Comparison of ENCODE assay signal across 8 cellular contexts in the genomic region with DNA sequence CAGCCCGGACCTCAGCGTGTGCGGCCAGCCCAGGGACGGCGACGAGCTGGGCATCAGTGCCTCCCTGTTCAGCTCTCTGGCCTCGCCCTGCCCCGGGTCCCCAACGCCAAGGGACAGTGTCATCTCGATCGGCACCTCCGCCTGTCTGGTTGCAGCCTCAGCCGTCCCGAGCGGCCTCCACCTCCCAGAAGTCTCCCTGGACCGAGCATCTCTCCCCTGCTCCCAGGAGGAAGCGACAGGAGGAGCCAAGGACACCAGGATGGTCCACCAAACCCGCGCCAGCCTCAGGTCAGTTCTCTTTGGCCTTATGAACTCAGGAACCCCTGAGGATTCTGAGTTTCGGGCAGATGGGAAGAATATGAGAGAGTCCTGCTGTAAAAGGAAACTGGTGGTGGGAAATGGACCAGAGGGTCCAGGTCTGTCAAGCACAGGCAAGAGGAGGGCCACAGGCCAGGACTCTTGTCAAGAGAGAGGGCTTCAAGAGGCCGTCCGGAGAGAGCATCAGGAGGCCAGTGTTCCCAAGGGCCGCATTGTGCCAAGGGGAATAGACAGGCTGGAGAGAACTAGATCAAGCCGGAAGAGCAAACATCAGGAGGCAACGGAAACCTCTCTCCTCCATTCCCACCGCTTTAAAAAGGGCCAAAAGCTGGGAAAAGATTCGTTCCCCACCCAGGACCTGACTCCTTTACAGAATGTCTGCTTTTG. TPM values are rescaled to one million over a fixed set of nuclear protein-coding genes. Genes with fewer than 3 reads are reported as not detected.
DNase-seq lines count a peak whose midpoint lies in the region; ATAC-seq lines count a peak whose summit lies in the region.

No MANE protein-coding gene starts in this region.

- peaks cover 18% of the 10 kb centered on the region for H3K4me1 ChIP-seq in CD8-positive, alpha-beta memory T cell (ENCODE audit: insufficient read depth, low read length)
- peaks cover 40% of the 10 kb centered on the region for H3K4me1 ChIP-seq in Karpas-422 (ENCODE audit: low read length)
- peaks cover 29 to 35% of the 10 kb centered on the region in 2 donors for H3K4me1 ChIP-seq in duodenal mucosa (ENCODE audit: control insufficient read depth in 1 of 2, insufficient read depth in 2 of 2, low read length in 2 of 2)
- H3K4me1 ChIP-seq in neuron (ENCODE audit: insufficient read depth, low read length) = peaks cover 20% of the 10 kb centered on the region

- no peak for DNase-seq in CD8-positive, alpha-beta memory T cell
- DNase-seq in Karpas-422 (no peak), SKM-1 treated with dmso at 0.1 percent for 144 hours (lab: John Stamatoyannopoulos, UW; ENCODE audit: unreplicated experiment) (no peak), UCSD-AML1 (lab: John Stamatoyannopoulos, UW; ENCODE audit: unreplicated experiment) (no peak), NCI-H526 treated with DMSO at 0.1 percent for 48 hours (lab: John Stamatoyannopoulos, UW) (no peak)

- H3K4me2 ChIP-seq in Karpas-422 (ENCODE audit: low read depth, low read length, poor library complexity, severe bottlenecking) = peak overlapping the region; percentile 94

- H2AFZ ChIP-seq in Karpas-422 (ENCODE audit: low read length) (no peak overlapping the region), neuron (ENCODE audit: low read depth, low read length) (peak overlapping the region; percentile 87)

- H3K9me3 ChIP-seq in CD8-positive, alpha-beta memory T cell (ENCODE audit: low read length) = no peaks in the 10 kb centered on the region
- H3K9me3 ChIP-seq in Karpas-422 (ENCODE audit: low read length) (no peaks in the 10 kb centered on the region), duodenal mucosa (ENCODE audit: control insufficient read depth in 1 of 2, low read length in 2 of 2) (no peaks in the 10 kb centered on the region), neuron (ENCODE audit: low read length) (no peaks in the 10 kb centered on the region)

- H3K27me3 ChIP-seq in CD8-positive, alpha-beta memory T cell (ENCODE audit: insufficient read depth, low read length, poor library complexity, severe bottlenecking) = no peaks in the 10 kb centered on the region
- H3K27me3 ChIP-seq in Karpas-422 (ENCODE audit: low read length) = no peaks in the 10 kb centered on the region
- no peaks in the 10 kb centered on the region for H3K27me3 ChIP-seq in duodenal mucosa (ENCODE audit: control insufficient read depth in 1 of 2, insufficient read depth in 2 of 2, low read length in 2 of 2)
- H3K27me3 ChIP-seq in neuron (ENCODE audit: insufficient read depth, low read length) = no peaks in the 10 kb centered on the region

- H3K79me2 ChIP-seq in Karpas-422 (ENCODE audit: low read length) = peaks cover 45% of the 10 kb centered on the region

- H3K9ac ChIP-seq in Karpas-422 (ENCODE audit: low read length) = peak overlapping the region; percentile 97
- H3K9ac ChIP-seq in duodenal mucosa (ENCODE audit: low read depth in 1 of 2, low read length in 2 of 2) = peak overlapping the region; percentile 85 to 91

- ATAC-seq in HG03139 (IDR thresholded peaks at IDR 0.05; ENCODE audit: unreplicated experiment) = no peak

- peaks cover 20% of the 10 kb centered on the region for H4K20me1 ChIP-seq in Karpas-422 (ENCODE audit: insufficient read depth, low read depth, low read length)

- no peaks in the 10 kb centered on the region for H3K36me3 ChIP-seq in CD8-positive, alpha-beta memory T cell (ENCODE audit: insufficient read depth, low read length)
- H3K36me3 ChIP-seq in Karpas-422 (ENCODE audit: insufficient read depth, low read length) (peaks cover 18% of the 10 kb centered on the region), duodenal mucosa (ENCODE audit: control insufficient read depth in 1 of 2, insufficient read depth in 2 of 2, low read length in 2 of 2) (peaks cover 0 to 4% of the 10 kb centered on the region in 2 donors), neuron (ENCODE audit: insufficient read depth, low read length) (peaks cover 34% of the 10 kb centered on the region)

- H3K4me1 Mint-ChIP-seq in CD8-positive, alpha-beta memory T cell = peaks cover 22 to 45% (median 39%) of the 10 kb centered on the region in 3 donors

- CTCF ChIA-PET in CD8-positive, alpha-beta memory T cell (lab: Charles Lee) = interaction anchor here (1.2 to 4.0 kb wide), 5 partner anchors 13 to 121 kb away, joined by 6 to 20 read pairs (median 16); partner anchors contain the start of gene NCBP3

- peak overlapping the region in 3 of 8 donors; percentile 10 to 77 (median 63) for H3K27ac Mint-ChIP-seq in CD8-positive, alpha-beta memory T cell

- H3K27ac ChIP-seq in CD8-positive, alpha-beta memory T cell (ENCODE audit: low read depth, low read length) = no peak overlapping the region
- H3K27ac ChIP-seq in Karpas-422 (ENCODE audit: low read length) = peak overlapping the region; percentile 55; the same call in 1 of the 2 replicates
- H3K27ac ChIP-seq in duodenal mucosa (ENCODE audit: low read depth, low read length) = no peak overlapping the region

- no peaks in the 10 kb centered on the region for H3K27me3 Mint-ChIP-seq in CD8-positive, alpha-beta memory T cell

- H3K9me2 ChIP-seq in Karpas-422 (replicated peaks; ENCODE audit: insufficient read depth, low read length) = no peaks in the 10 kb centered on the region

- peak overlapping the region; percentile 78 to 98 (median 93) for H3K4me3 Mint-ChIP-seq in CD8-positive, alpha-beta memory T cell

- peak overlapping the region; percentile 68 for H3K4me3 ChIP-seq in CD8-positive, alpha-beta memory T cell (ENCODE audit: low read length)
- H3K4me3 ChIP-seq in Karpas-422 (ENCODE audit: low read length) (peak overlapping the region; percentile 97), duodenal mucosa (ENCODE audit: low read depth in 1 of 2, low read length in 2 of 2) (peak overlapping the region; percentile 95 to 96), neuron (ENCODE audit: low read length) (peak overlapping the region; percentile 88)

- peaks cover 0 to 54% (median 2%) of the 10 kb centered on the region in 3 donors for H3K36me3 Mint-ChIP-seq in CD8-positive, alpha-beta memory T cell

- POLR2A ChIA-PET in CD8-positive, alpha-beta memory T cell (lab: Charles Lee) = interaction anchor here (2.6 kb wide), 1 partner anchor 13 kb away, joined by 12 read pairs; no protein-coding TSS in a partner anchor

- no peaks in the 10 kb centered on the region for H3K9me3 Mint-ChIP-seq in CD8-positive, alpha-beta memory T cell

RNA-seq across cellular contexts. Expression of gene HASPIN, which starts 0.8 kb away (rescaled TPM):
- 10 to 100 TPM; 16.0 to 16.6 TPM for total RNA-seq in CD8-positive, alpha-beta memory T cell
- polyA plus RNA-seq in CD8-positive, alpha-beta memory T cell = 0.09 TPM
- total RNA-seq in Karpas-422 (2014; rRNA removed; shearing (Covaris generic); ENCODE audit: low replicate concordance) = 17.5 and 20.3 TPM in 2 replicates

RNA-seq across cellular contexts. Expression of gene P2RX5, which starts 28.6 kb away (rescaled TPM):
- 10 to 100 TPM in 1 of 2 experiments, 1 to 10 TPM in 1; 9.8 to 12.0 TPM for total RNA-seq in CD8-positive, alpha-beta memory T cell
- polyA plus RNA-seq in CD8-positive, alpha-beta memory T cell = 37.4 TPM
- total RNA-seq in Karpas-422 (2014; rRNA removed; shearing (Covaris generic); ENCODE audit: low replicate concordance) = 60.4 and 86.1 TPM in 2 replicates

RNA-seq across cellular contexts. Expression of gene EMC6, which starts 55.9 kb away (rescaled TPM):
- 100 to 1,000 TPM in 1 of 2 experiments, 10 to 100 TPM in 1; 95.1 to 103 TPM for total RNA-seq in CD8-positive, alpha-beta memory T cell
- polyA plus RNA-seq in CD8-positive, alpha-beta memory T cell = 119 TPM
- 21.0 and 34.2 TPM in 2 replicates for total RNA-seq in Karpas-422 (2014; rRNA removed; shearing (Covaris generic); ENCODE audit: low replicate concordance)

RNA-seq across cellular contexts. Expression of gene TAX1BP3, which starts 56.1 kb away (rescaled TPM):
- total RNA-seq in CD8-positive, alpha-beta memory T cell = 10 to 100 TPM; 23.4 to 26.0 TPM
- 38.9 TPM for polyA plus RNA-seq in CD8-positive, alpha-beta memory T cell
- total RNA-seq in Karpas-422 (2014; rRNA removed; shearing (Covaris generic); ENCODE audit: low replicate concordance) = 31.5 and 39.5 TPM in 2 replicates
